19 cellular contexts compared by ENCODE assay signal in genomic region chr7:157584420-157584819, GRCh38.
"Had no signal": no experiment of that assay in that cellular context is flagged by ENCODE, and none has a peak within 500 bp of the region (broad histone marks: within the 10 kb centered on the region; RNA-seq: fewer than 3 reads in every experiment).

No MANE protein-coding gene starts in this region.

- H3K36me3 ChIP-seq: left lung, prostate gland had no signal

- H3K36me3 Mint-ChIP-seq: activated naive CD4-positive, alpha-beta T cell treated with anti-CD3 and anti-CD28 coated beads, Interleukin-2, amount 50 U/mL, for 24 hours had no signal

- H3K27ac Mint-ChIP-seq: activated naive CD4-positive, alpha-beta T cell treated with anti-CD3 and anti-CD28 coated beads, Interleukin-2, amount 50 U/mL, for 24 hours; stimulated activated naive CD8-positive, alpha-beta T cell treated with anti-CD3 and anti-CD28 coated beads, Interleukin-15, amount 100 ng/mL, for 72 hours had no signal

- DNase-seq: activated CD8-positive, alpha-beta memory T cell treated with anti-CD3 and anti-CD28 coated beads for 24 hours; activated CD8-positive, alpha-beta memory T cell treated with anti-CD3 and anti-CD28 coated beads, Interleukin-2, amount 50 U/mL, for 48 hours; activated effector memory CD4-positive, alpha-beta T cell treated with Interleukin-2 at 50 U/mL for 16 hours; activated T-cell treated with anti-CD3 and anti-CD28 coated beads, Interleukin-2, amount 50 U/mL, for 48 hours; foreskin fibroblast; left lung; midbrain; SIG-M5; stimulated activated CD4-positive, alpha-beta T cell treated with anti-CD3 and anti-CD28 coated beads, Interleukin-4, amount 100 ng/mL, for 1 hour; stimulated activated naive CD8-positive, alpha-beta T cell treated with anti-CD3 and anti-CD28 coated beads, Interleukin-15, amount 100 ng/mL, for 72 hours; testis had no signal

- H3K4me3 ChIP-seq: dorsolateral prefrontal cortex, left lung, prostate gland, testis had no signal

- H3K27me3 ChIP-seq: dorsolateral prefrontal cortex, testis had no signal

- H3K4me1 ChIP-seq: left lung, prostate gland, testis had no signal

- FAIRE-seq: colon, keratinocyte had no signal

- H3K27ac ChIP-seq: dorsolateral prefrontal cortex, epithelial cell of prostate, left lung, prostate gland, testis, VCaP had no signal

- H3K9me3 Mint-ChIP-seq: activated naive CD4-positive, alpha-beta T cell treated with anti-CD3 and anti-CD28 coated beads, Interleukin-2, amount 50 U/mL, for 24 hours had no signal

- ATAC-seq: left lung, SK-N-SH treated with all-trans-retinoic acid at 6 μM for 48 hours had no signal

- H3K4me3 Mint-ChIP-seq: activated naive CD4-positive, alpha-beta T cell treated with anti-CD3 and anti-CD28 coated beads, Interleukin-2, amount 50 U/mL, for 24 hours had no signal

- H3K9me3 ChIP-seq: prostate gland, testis had no signal
